27 cellular contexts compared by ENCODE assay signal in genomic region chr22:28222976-28223375, GRCh38.
DNase-seq lines count a peak whose midpoint lies in the region; ATAC-seq and TF ChIP-seq lines count a peak whose summit lies in the region.
"Had no signal": no experiment of that assay in that cellular context is flagged by ENCODE, and none has a peak within 500 bp of the region (broad histone marks: within the 10 kb centered on the region; RNA-seq: fewer than 3 reads in every experiment).

No MANE protein-coding gene starts in this region.

- H3K56ac ChIP-seq in H9 (ENCODE audit: insufficient read length, low read depth, low read length) = no peak overlapping the region

- H3K23me2 ChIP-seq in H9 (ENCODE audit: insufficient read length, low read depth, low read length, poor library complexity, severe bottlenecking) = no peaks in the 10 kb centered on the region

- no peak overlapping the region for H4K5ac ChIP-seq in H9 (ENCODE audit: insufficient read length, low read depth, low read length)

- H3K79me1 ChIP-seq in H9 (ENCODE audit: insufficient read depth, low read depth, low read length, poor library complexity, severe bottlenecking) = no peaks in the 10 kb centered on the region

- no peak overlapping the region for H3K4ac ChIP-seq in H9 (ENCODE audit: low read depth, low read length)

- H3K36me3 Mint-ChIP-seq in H9 (ENCODE audit: insufficient read depth in 1 of 3, low read depth in 3 of 3) = no peaks in the 10 kb centered on the region
- H3K36me3 Mint-ChIP-seq: CD4-positive, alpha-beta memory T cell; WTC11 had no signal

- no peaks in the 10 kb centered on the region for H3K9me3 Mint-ChIP-seq in H9
- H3K9me3 Mint-ChIP-seq: activated CD4-positive, alpha-beta T cell treated with anti-CD3 and anti-CD28 coated beads, Interleukin-2, amount 10 ng/mL, durations not matched to agents 7 days and 5 days; activated T-cell treated with anti-CD3 and anti-CD28 coated beads, Interleukin-2, amount 50 U/mL, for 4 hours; dendritic cell treated with granulocyte-macrophage colony-stimulating factor and Interleukin-4, amounts not matched to agents 40 ng/mL and 50 ng/mL, for 4 days; nephron progenitor cell; WTC11 had no signal

- no peak overlapping the region for H3K4me3 ChIP-seq in choroid plexus epithelial cell (ENCODE audit: low read depth, low read length)
- H3K4me3 ChIP-seq: adrenal gland, esophagus squamous epithelium, tibial artery had no signal

- no peaks in the 10 kb centered on the region for H3K9me3 ChIP-seq in H9 (ENCODE audit: control insufficient read depth, low read depth, low read length)
- H3K9me3 ChIP-seq: adrenal gland, esophagus squamous epithelium, tibial artery had no signal

- no peak overlapping the region for H3T11ph ChIP-seq in H9 (ENCODE audit: low read length)

- H3K4me2 ChIP-seq in H9 (ENCODE audit: insufficient read depth, insufficient read length, low read length) = no peak overlapping the region

- no peaks in the 10 kb centered on the region for H3K4me1 ChIP-seq in H9 (ENCODE audit: insufficient read depth, low read length)
- H3K4me1 ChIP-seq: adrenal gland had no signal

- no peak overlapping the region for H4K91ac ChIP-seq in H9 (ENCODE audit: insufficient read length, low read depth, low read length)

- no peak overlapping the region for H3K14ac ChIP-seq in H9 (ENCODE audit: insufficient read depth, low read length)

- DNase-seq in GM03348 (ENCODE audit: low spot score) = peak; percentile 48
- peak; percentile 74 for DNase-seq in choroid plexus epithelial cell (ENCODE audit: low read depth)
- DNase-seq in sciatic nerve (ENCODE audit: low spot score) = no peak
- no peak for DNase-seq in COR-L47 (lab: John Stamatoyannopoulos, UW)
- DNase-seq in H9 = no peak
- DNase-seq: activated CD4-positive, alpha-beta T cell treated with anti-CD3 and anti-CD28 coated beads, Interleukin-2, amount 10 ng/mL, durations not matched to agents 7 days and 5 days; activated naive CD4-positive, alpha-beta T cell; activated T-cell treated with anti-CD3 and anti-CD28 coated beads, Interleukin-2, amount 50 U/mL, for 4 hours; adrenal gland; AML-193; CD4-positive, alpha-beta memory T cell; esophagus squamous epithelium; glutamatergic neuron; NCI-H1694; NCI-H510A treated with DMSO at 0.1 percent for 48 hours; nephron progenitor cell; small intestine; stimulated activated CD4-positive, alpha-beta T cell treated with anti-CD3 and anti-CD28 coated beads, Interleukin-2, amount 100 ng/mL, for 24 hours; SW 1271; T-helper 9 cell; tibial artery had no signal

- no peak overlapping the region for H2BK5ac ChIP-seq in H9 (ENCODE audit: insufficient read length, low read length)

- no peak overlapping the region for H2BK20ac ChIP-seq in H9 (ENCODE audit: low read depth, low read length, poor library complexity, severe bottlenecking)

- H3K27me3 Mint-ChIP-seq in H9 (ENCODE audit: low read depth) = peaks cover 3% of the 10 kb centered on the region
- H3K27me3 Mint-ChIP-seq: activated CD4-positive, alpha-beta T cell treated with anti-CD3 and anti-CD28 coated beads, Interleukin-2, amount 10 ng/mL, durations not matched to agents 7 days and 5 days; dendritic cell treated with granulocyte-macrophage colony-stimulating factor and Interleukin-4, amounts not matched to agents 40 ng/mL and 50 ng/mL, for 4 days had no signal

- TF ChIP-seq CTCF in choroid plexus epithelial cell (conservative IDR thresholded peaks at IDR 0.05; ENCODE audit: low read depth, low read length) (no peak), H9 (conservative IDR thresholded peaks at IDR 0.05) (no peak)

- ATAC-seq in SK-N-SH treated with all-trans-retinoic acid at 6 μM for 48 hours (peak; percentile 88), sciatic nerve (peak; percentile 30), GM21825 (IDR thresholded peaks at IDR 0.05; ENCODE audit: unreplicated experiment) (no peak), HG03565 (IDR thresholded peaks at IDR 0.05; ENCODE audit: unreplicated experiment) (no peak)
- ATAC-seq: activated T-cell treated with anti-CD3 and anti-CD28 coated beads, Interleukin-2, amount 50 U/mL, for 4 hours; WTC11 had no signal

- no peak overlapping the region for H2AFZ ChIP-seq in H9 (ENCODE audit: low read length)

- H4K8ac ChIP-seq in H9 (replicated peaks; ENCODE audit: insufficient read length, low read depth, low read length) = no peak overlapping the region

- H3K23ac ChIP-seq in H9 (ENCODE audit: insufficient read length, low read depth, low read length) = no peak overlapping the region

- H3K9ac ChIP-seq in H9 (ENCODE audit: extremely low read depth, insufficient read length, low read length) = no peak overlapping the region

- no peak overlapping the region for H3K18ac ChIP-seq in H9 (ENCODE audit: insufficient read length, low read depth, low read length)

- H2BK15ac ChIP-seq in H9 (ENCODE audit: low read depth, low read length) = no peak overlapping the region

- H3K4me1 Mint-ChIP-seq in H9 = peaks cover 3 to 7% of the 10 kb centered on the region in 2 experiments; a peak in 3 of 4 replicates
- H3K4me1 Mint-ChIP-seq: activated CD4-positive, alpha-beta T cell treated with anti-CD3 and anti-CD28 coated beads, Interleukin-2, amount 10 ng/mL, durations not matched to agents 7 days and 5 days; CD4-positive, alpha-beta memory T cell had no signal

- H2BK120ac ChIP-seq in H9 (ENCODE audit: low read depth, low read length, poor library complexity, severe bottlenecking) = no peak overlapping the region

- H3K79me2 ChIP-seq in H9 (ENCODE audit: insufficient read depth, low read length) = no peaks in the 10 kb centered on the region

- H3K4me3 Mint-ChIP-seq in H9 = no peak overlapping the region
- H3K4me3 Mint-ChIP-seq: activated CD4-positive, alpha-beta T cell treated with anti-CD3 and anti-CD28 coated beads, Interleukin-2, amount 10 ng/mL, durations not matched to agents 7 days and 5 days; activated T-cell treated with anti-CD3 and anti-CD28 coated beads, Interleukin-2, amount 50 U/mL, for 4 hours; CD4-positive, alpha-beta memory T cell; dendritic cell treated with granulocyte-macrophage colony-stimulating factor and Interleukin-4, amounts not matched to agents 40 ng/mL and 50 ng/mL, for 4 days; nephron progenitor cell; WTC11 had no signal

- H2BK12ac ChIP-seq in H9 (ENCODE audit: insufficient read length, low read depth, low read length) = no peak overlapping the region

- no peak overlapping the region for H2AK5ac ChIP-seq in H9 (ENCODE audit: insufficient read length, low read length)

- H3K27ac Mint-ChIP-seq in H9 = no peak overlapping the region
- H3K27ac Mint-ChIP-seq: activated CD4-positive, alpha-beta T cell treated with anti-CD3 and anti-CD28 coated beads, Interleukin-2, amount 10 ng/mL, durations not matched to agents 7 days and 5 days; CD4-positive, alpha-beta memory T cell; dendritic cell treated with granulocyte-macrophage colony-stimulating factor and Interleukin-4, amounts not matched to agents 40 ng/mL and 50 ng/mL, for 4 days; nephron progenitor cell; WTC11 had no signal

- no peaks in the 10 kb centered on the region for H4K20me1 ChIP-seq in H9 (ENCODE audit: control insufficient read depth, insufficient read depth, insufficient read length)

- intact Hi-C loops in sciatic nerve (cut with DNase I) = no loop called here

- no CpG with 5 or more reads among the region's 2 CpGs for WGBS in H9 (ENCODE audit: extremely low coverage, insufficient read length, low lambda C conversion rate)

- H3K27me3 ChIP-seq in H9 (ENCODE audit: insufficient read depth, low read length) = no peaks in the 10 kb centered on the region
- H3K27me3 ChIP-seq: adrenal gland, esophagus squamous epithelium, tibial artery had no signal

- no peak overlapping the region for H3K27ac ChIP-seq in H9 (ENCODE audit: insufficient read length, low read depth, low read length)
- H3K27ac ChIP-seq: adrenal gland, esophagus squamous epithelium, HL-60, tibial artery had no signal

TF ChIP-seq in SK-N-SH treated with all-trans-retinoic acid at 6 μM for 48 hours, 23 proteins besides CTCF, POLR2A, EP300 and RAD21 (continues in another document):
- TF ChIP-seq BACH2 (CRISPR knock-in tag; IDR thresholded peaks at IDR 0.05; ENCODE audit: borderline replicate concordance) (no peak), POU6F1 (CRISPR knock-in tag; IDR thresholded peaks at IDR 0.05; ENCODE audit: borderline replicate concordance, low read depth) (no peak), PATZ1 (CRISPR knock-in tag; IDR thresholded peaks at IDR 0.05; ENCODE audit: borderline replicate concordance) (no peak), ZNF8 (CRISPR knock-in tag; IDR thresholded peaks at IDR 0.05) (no peak), RARB (CRISPR knock-in tag; IDR thresholded peaks at IDR 0.05) (no peak)

Comparison
In these comparisons a context has a peak if more than half of its experiments do, and no peak if none do; other contexts are left out.
1. DNase-seq: peak in GM03348 (single experiment) and choroid plexus epithelial cell (single experiment); none in sciatic nerve (single experiment), COR-L47 (single experiment) and H9 (single experiment).
2. ATAC-seq: peak in SK-N-SH treated with all-trans-retinoic acid at 6 μM for 48 hours (single experiment) and sciatic nerve (single experiment); none in GM21825 (single experiment) and HG03565 (single experiment).